23 cellular contexts compared by ENCODE assay signal in genomic region chr5:8192840-8193239, GRCh38.
"Had no signal": no experiment of that assay in that cellular context is flagged by ENCODE, and none has a peak within 500 bp of the region (broad histone marks: within the 10 kb centered on the region; RNA-seq: fewer than 3 reads in every experiment).

No MANE protein-coding gene starts in this region.

- DNase-seq: activated CD4-positive, alpha-beta memory T cell treated with anti-CD3 and anti-CD28 coated beads for 36 hours; activated CD4-positive, alpha-beta T cell treated with anti-CD3 and anti-CD28 coated beads, Interleukin-2, amount 10 ng/mL, durations not matched to agents 7 days and 5 days; activated CD4-positive, CD25-positive, alpha-beta regulatory T cell; activated CD8-positive, alpha-beta memory T cell treated with anti-CD3 and anti-CD28 coated beads for 24 hours; activated gamma-delta T cell; activated naive CD4-positive, alpha-beta T cell treated with anti-CD3 and anti-CD28 coated beads for 36 hours; activated T-cell treated with anti-CD3 and anti-CD28 coated beads, Interleukin-2, amount 50 U/mL, for 4 hours; amygdala; cerebellar nuclear complex; NCI-H1105 treated with DMSO at 0.1 percent for 48 hours; NCI-H1436 treated with DMSO at 0.1 percent for 48 hours; NCI-H187; NCI-H2081; NCI-H510A treated with DMSO at 0.1 percent for 48 hours; NCI-H69; NK-92 treated with Interleukin-12 subunit alpha and Interleukin-12 subunit beta, amount 100 ng/mL, for 24 hours; SIG-M5; T-helper 17 cell; T-helper 9 cell had no signal

- H3K9me3 Mint-ChIP-seq: activated naive CD4-positive, alpha-beta T cell treated with anti-CD3 and anti-CD28 coated beads for 36 hours; brain had no signal

- H3K27ac Mint-ChIP-seq: activated CD4-positive, alpha-beta memory T cell treated with anti-CD3 and anti-CD28 coated beads for 36 hours; activated CD4-positive, alpha-beta T cell treated with anti-CD3 and anti-CD28 coated beads, Interleukin-2, amount 10 ng/mL, durations not matched to agents 7 days and 5 days; activated naive CD4-positive, alpha-beta T cell treated with anti-CD3 and anti-CD28 coated beads for 36 hours; activated naive CD8-positive, alpha-beta T cell; brain; T-helper 17 cell had no signal

- H3K4me1 Mint-ChIP-seq: activated CD4-positive, alpha-beta T cell treated with anti-CD3 and anti-CD28 coated beads, Interleukin-2, amount 10 ng/mL, durations not matched to agents 7 days and 5 days; brain; T-helper 17 cell had no signal

- ATAC-seq: activated T-cell treated with anti-CD3 and anti-CD28 coated beads, Interleukin-2, amount 50 U/mL, for 4 hours; T-helper 17 cell had no signal

- H3K27ac ChIP-seq: KMS-11, VCaP had no signal

- H3K27me3 Mint-ChIP-seq: activated CD4-positive, alpha-beta memory T cell treated with anti-CD3 and anti-CD28 coated beads for 36 hours; activated CD4-positive, alpha-beta T cell treated with anti-CD3 and anti-CD28 coated beads, Interleukin-2, amount 10 ng/mL, durations not matched to agents 7 days and 5 days; activated naive CD8-positive, alpha-beta T cell; T-helper 17 cell had no signal

- H3K4me3 Mint-ChIP-seq: activated CD4-positive, alpha-beta memory T cell treated with anti-CD3 and anti-CD28 coated beads for 36 hours; activated CD4-positive, alpha-beta T cell treated with anti-CD3 and anti-CD28 coated beads, Interleukin-2, amount 10 ng/mL, durations not matched to agents 7 days and 5 days; activated naive CD4-positive, alpha-beta T cell treated with anti-CD3 and anti-CD28 coated beads for 36 hours; activated naive CD8-positive, alpha-beta T cell; activated T-cell treated with anti-CD3 and anti-CD28 coated beads, Interleukin-2, amount 50 U/mL, for 4 hours; brain; T-helper 17 cell had no signal

- H3K36me3 Mint-ChIP-seq: activated CD4-positive, alpha-beta memory T cell treated with anti-CD3 and anti-CD28 coated beads for 36 hours; activated naive CD8-positive, alpha-beta T cell; brain had no signal
